Comparison of ENCODE assay signal across 11 cellular contexts in genomic region chr1:23957096-23957495, GRCh38. TPM values are rescaled to one million over a fixed set of nuclear protein-coding genes. Genes with fewer than 3 reads are reported as not detected.
DNase-seq lines count a peak whose midpoint lies in the region; ATAC-seq lines count a peak whose summit lies in the region.
"Had no signal": no experiment of that assay in that cellular context is flagged by ENCODE, and none has a peak within 500 bp of the region (broad histone marks: within the 10 kb centered on the region; RNA-seq: fewer than 3 reads in every experiment).

No MANE protein-coding gene starts in this region.

- H3K27ac Mint-ChIP-seq in CD8-positive, alpha-beta memory T cell: peak overlapping the region in 7 of 8 donors; percentile 49 to 99 (median 74)
- H3K27ac Mint-ChIP-seq in activated naive CD8-positive, alpha-beta T cell treated with anti-CD3 and anti-CD28 coated beads, Interleukin-2, amount 50 U/mL, for 24 hours: peak overlapping the region; percentile 32

- DNase-seq in CD8-positive, alpha-beta memory T cell: no peak
- DNase-seq in NCI-H128 (lab: John Stamatoyannopoulos, UW; ENCODE audit: unreplicated experiment): peak; percentile 67
- no peak for DNase-seq in activated naive CD8-positive, alpha-beta T cell treated with anti-CD3 and anti-CD28 coated beads, Interleukin-2, amount 50 U/mL, for 24 hours
- DNase-seq: activated CD4-positive, CD25-positive, alpha-beta regulatory T cell; HCEC 1CT had no signal

- H3K27ac ChIP-seq in CD8-positive, alpha-beta memory T cell (ENCODE audit: low read depth, low read length): no peak overlapping the region
- H3K27ac ChIP-seq in muscle layer of colon (ENCODE audit: low read depth, low read length): peak overlapping the region; percentile 54

- H3K4me3 Mint-ChIP-seq in CD8-positive, alpha-beta memory T cell: peak overlapping the region in 5 of 7 donors; percentile 12 to 67 (median 57)
- no peak overlapping the region for H3K4me3 Mint-ChIP-seq in activated naive CD8-positive, alpha-beta T cell treated with anti-CD3 and anti-CD28 coated beads, Interleukin-2, amount 50 U/mL, for 24 hours
- H3K4me3 Mint-ChIP-seq: dendritic cell treated with granulocyte-macrophage colony-stimulating factor and Interleukin-4, amounts not matched to agents 40 ng/mL and 50 ng/mL, for 4 days had no signal

- CTCF ChIA-PET in CD8-positive, alpha-beta memory T cell (lab: Charles Lee): interaction anchor here (0.9 to 1.4 kb wide), 4 partner anchors 24 to 434 kb away, joined by 3 read pairs; no protein-coding TSS in a partner anchor

- peaks cover 0 to 29% (median 8%) of the 10 kb centered on the region in 3 donors for H3K36me3 Mint-ChIP-seq in CD8-positive, alpha-beta memory T cell
- peaks cover 23% of the 10 kb centered on the region for H3K36me3 Mint-ChIP-seq in activated naive CD8-positive, alpha-beta T cell treated with anti-CD3 and anti-CD28 coated beads, Interleukin-2, amount 50 U/mL, for 24 hours (ENCODE audit: low read depth)

- H3K27me3 Mint-ChIP-seq in CD8-positive, alpha-beta memory T cell: no peaks in the 10 kb centered on the region
- no peaks in the 10 kb centered on the region for H3K27me3 Mint-ChIP-seq in activated naive CD8-positive, alpha-beta T cell treated with anti-CD3 and anti-CD28 coated beads, Interleukin-2, amount 50 U/mL, for 24 hours
- H3K27me3 Mint-ChIP-seq: dendritic cell treated with granulocyte-macrophage colony-stimulating factor and Interleukin-4, amounts not matched to agents 40 ng/mL and 50 ng/mL, for 4 days had no signal

- H3K4me1 Mint-ChIP-seq in CD8-positive, alpha-beta memory T cell: peaks cover 40 to 48% (median 43%) of the 10 kb centered on the region in 3 donors
- H3K4me1 Mint-ChIP-seq in activated naive CD8-positive, alpha-beta T cell treated with anti-CD3 and anti-CD28 coated beads, Interleukin-2, amount 50 U/mL, for 24 hours: peaks cover 53% of the 10 kb centered on the region

- H3K9ac ChIP-seq in muscle layer of colon (ENCODE audit: low read length): no peak overlapping the region

- ATAC-seq in activated naive CD8-positive, alpha-beta T cell treated with anti-CD3 and anti-CD28 coated beads, Interleukin-2, amount 50 U/mL, for 24 hours: no peak
- no peak for ATAC-seq in HG02970 (IDR thresholded peaks at IDR 0.05; ENCODE audit: low FRiP score, unreplicated experiment)
- no peak for ATAC-seq in HG02884 (IDR thresholded peaks at IDR 0.05; ENCODE audit: unreplicated experiment)
- ATAC-seq in GM21447 (IDR thresholded peaks at IDR 0.05; ENCODE audit: unreplicated experiment): no peak
- ATAC-seq in HG02642 (IDR thresholded peaks at IDR 0.05; ENCODE audit: poor library complexity, unreplicated experiment): no peak

- H3K9me3 Mint-ChIP-seq in CD8-positive, alpha-beta memory T cell: no peaks in the 10 kb centered on the region
- H3K9me3 Mint-ChIP-seq in activated naive CD8-positive, alpha-beta T cell treated with anti-CD3 and anti-CD28 coated beads, Interleukin-2, amount 50 U/mL, for 24 hours: no peaks in the 10 kb centered on the region
- H3K9me3 Mint-ChIP-seq: dendritic cell treated with granulocyte-macrophage colony-stimulating factor and Interleukin-4, amounts not matched to agents 40 ng/mL and 50 ng/mL, for 4 days had no signal

- H3K4me3 ChIP-seq in CD8-positive, alpha-beta memory T cell (ENCODE audit: low read length): no peak overlapping the region
- no peak overlapping the region for H3K4me3 ChIP-seq in muscle layer of colon (ENCODE audit: low read depth in 1 of 2, low read length in 2 of 2)

- H3K36me3 ChIP-seq in CD8-positive, alpha-beta memory T cell (ENCODE audit: insufficient read depth, low read length): no peaks in the 10 kb centered on the region
- no peaks in the 10 kb centered on the region for H3K36me3 ChIP-seq in muscle layer of colon (ENCODE audit: insufficient read depth, low read length)

- H3K4me1 ChIP-seq in CD8-positive, alpha-beta memory T cell (ENCODE audit: insufficient read depth, low read length): peaks cover 36% of the 10 kb centered on the region
- peaks cover 28% of the 10 kb centered on the region for H3K4me1 ChIP-seq in muscle layer of colon (ENCODE audit: insufficient read depth, low read length)

- H3K9me3 ChIP-seq in CD8-positive, alpha-beta memory T cell (ENCODE audit: low read length): no peaks in the 10 kb centered on the region
- H3K9me3 ChIP-seq in muscle layer of colon (ENCODE audit: low read length): no peaks in the 10 kb centered on the region

- no peaks in the 10 kb centered on the region for H3K27me3 ChIP-seq in CD8-positive, alpha-beta memory T cell (ENCODE audit: insufficient read depth, low read length, poor library complexity, severe bottlenecking)
- H3K27me3 ChIP-seq in muscle layer of colon (ENCODE audit: control insufficient read depth in 1 of 2, insufficient read depth in 2 of 2, low read length in 2 of 2): no peaks in the 10 kb centered on the region

- POLR2A ChIA-PET in CD8-positive, alpha-beta memory T cell (lab: Charles Lee): no interaction called here

RNA-seq across cellular contexts. Expression of gene PNRC2, which starts 2.5 kb away (rescaled TPM):
- 100 to 1,000 TPM; 149 to 157 TPM for total RNA-seq in CD8-positive, alpha-beta memory T cell
- 123 TPM for polyA plus RNA-seq in CD8-positive, alpha-beta memory T cell

RNA-seq across cellular contexts. Expression of gene SRSF10, which starts 23.0 kb away (rescaled TPM):
- total RNA-seq in CD8-positive, alpha-beta memory T cell: 100 to 1,000 TPM; 190 to 199 TPM
- 111 TPM for polyA plus RNA-seq in CD8-positive, alpha-beta memory T cell

RNA-seq across cellular contexts. Expression of gene CNR2, which starts 43.9 kb away (rescaled TPM):
- under 1 TPM; 0.18 to 0.20 TPM for total RNA-seq in CD8-positive, alpha-beta memory T cell
- polyA plus RNA-seq in CD8-positive, alpha-beta memory T cell: 5.3 TPM
